Comparison of ENCODE assay signal across 25 cellular contexts in the genomic region with DNA sequence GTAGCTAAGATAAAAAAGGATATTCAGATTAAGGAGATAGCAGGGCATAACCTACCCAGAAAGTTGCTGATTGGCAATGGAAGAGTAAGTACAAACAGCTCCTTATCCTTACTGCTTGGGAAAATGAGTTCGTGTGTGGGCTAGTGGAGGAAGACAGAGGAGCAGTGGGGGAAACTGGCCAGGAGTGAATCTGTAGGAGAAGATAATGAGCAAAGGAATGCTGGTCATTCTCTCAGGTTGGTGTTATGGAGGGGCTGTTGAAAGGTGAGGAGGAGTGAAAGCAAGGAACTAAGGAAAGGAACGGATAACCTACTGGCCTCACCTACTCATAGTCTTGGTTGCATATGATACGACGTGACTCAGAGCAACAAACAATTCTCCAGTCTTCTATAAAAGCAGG. TPM values are rescaled to one million over a fixed set of nuclear protein-coding genes. Genes with fewer than 3 reads are reported as not detected.
"Had no signal": no experiment of that assay in that cellular context is flagged by ENCODE, and none has a peak within 500 bp of the region (broad histone marks: within the 10 kb centered on the region; RNA-seq: fewer than 3 reads in every experiment).

No MANE protein-coding gene starts in this region.

- H3K9me3 ChIP-seq: esophagus muscularis mucosa, gastroesophageal sphincter, mucosa of descending colon, ovary, right atrium auricular region, sigmoid colon, stomach, thoracic aorta, transverse colon had no signal

- H3K36me3 ChIP-seq: esophagus muscularis mucosa, gastroesophageal sphincter, ovary, right atrium auricular region, sigmoid colon, stomach, thoracic aorta, transverse colon had no signal

- H3K27ac ChIP-seq: coronary artery, epithelial cell of prostate, esophagus muscularis mucosa, gastroesophageal sphincter, ovary, right atrium auricular region, sigmoid colon, skin epidermis, stomach, thoracic aorta, transverse colon had no signal

- ATAC-seq: gastroesophageal sphincter; mucosa of descending colon; naive thymus-derived CD8-positive, alpha-beta T cell had no signal

- H3K4me3 ChIP-seq: coronary artery, esophagus muscularis mucosa, gastroesophageal sphincter, mucosa of descending colon, ovary, right atrium auricular region, sigmoid colon, skin epidermis, stomach, thoracic aorta, transverse colon had no signal

- H3K4me1 ChIP-seq: sigmoid colon, transverse colon had no signal

- H3K4me3 Mint-ChIP-seq: naive thymus-derived CD8-positive, alpha-beta T cell had no signal

- DNase-seq: effector CD4-positive, alpha-beta T cell; glutamatergic neuron; kidney glomerular epithelial cell; mucosa of descending colon; naive thymus-derived CD8-positive, alpha-beta T cell; ovary; sigmoid colon; stimulated activated CD4-positive, alpha-beta T cell treated with anti-CD3 and anti-CD28 coated beads, Interleukin-2, amount 100 ng/mL, for 24 hours; stimulated activated naive CD4-positive, alpha-beta T cell; stomach; substantia nigra; transverse colon had no signal

- H3K27me3 Mint-ChIP-seq: naive thymus-derived CD8-positive, alpha-beta T cell had no signal

- H3K27me3 ChIP-seq: esophagus muscularis mucosa, gastroesophageal sphincter, ovary, right atrium auricular region, sigmoid colon, stomach, transverse colon had no signal

- H3K27ac Mint-ChIP-seq: naive thymus-derived CD8-positive, alpha-beta T cell had no signal

RNA-seq across cellular contexts. Expression of a gene that starts 7.3 kb away (rescaled TPM):
- total RNA-seq: dermis microvascular lymphatic vessel endothelial cell; esophagus muscularis mucosa; gastroesophageal sphincter; liver; lung microvascular endothelial cell; mesenteric fat pad; mucosa of descending colon; naive thymus-derived CD8-positive, alpha-beta T cell; posterior vena cava; right atrium auricular region; sigmoid colon; stomach; thoracic aorta; transverse colon had no signal
- polyA plus RNA-seq: naive thymus-derived CD8-positive, alpha-beta T cell; neural cell; ovary; sigmoid colon had no signal
